In genomic region chr11:102347526-102348331, GRCh38 we compare ENCODE assay signal across 8 cellular contexts. TPM values are rescaled to one million over a fixed set of nuclear protein-coding genes. Genes with fewer than 3 reads are reported as not detected.
DNase-seq lines count a peak whose midpoint lies in the region; ATAC-seq and TF ChIP-seq lines count a peak whose summit lies in the region.

No MANE protein-coding gene starts in this region.

- no peaks in the 10 kb centered on the region for H3K9me3 ChIP-seq in muscle layer of duodenum (ENCODE audit: control insufficient read depth in 1 of 2, low read length in 2 of 2)

- H3K4me3 ChIP-seq in epithelial cell of proximal tubule (ENCODE audit: low read depth, low read length): peak overlapping the region; percentile 91
- H3K4me3 ChIP-seq in muscle layer of duodenum (ENCODE audit: low read depth in 1 of 2, low read length in 2 of 2): peak overlapping the region; percentile 69 to 96

- no peaks in the 10 kb centered on the region for H3K9me3 Mint-ChIP-seq in T-cell

- peaks cover 26 to 29% of the 10 kb centered on the region in 2 donors for H3K4me1 ChIP-seq in muscle layer of duodenum (ENCODE audit: control insufficient read depth in 1 of 2, insufficient read depth in 2 of 2, low read length in 2 of 2)

- peaks cover 9 to 18% of the 10 kb centered on the region in 2 donors for H3K36me3 ChIP-seq in muscle layer of duodenum (ENCODE audit: control insufficient read depth in 1 of 2, insufficient read depth in 2 of 2, low read length in 2 of 2)

- DNase-seq in DMS53 (lab: John Stamatoyannopoulos, UW) (peak; percentile 60), T-cell (peak in 8 of 34 experiments; percentile 2 to 41 (median 10)), epithelial cell of proximal tubule (ENCODE audit: low read depth) (no peak), NCI-H2171 treated with DMSO at 0.1 percent for 48 hours (lab: John Stamatoyannopoulos, UW) (no peak)

- ATAC-seq in GM19438 (IDR thresholded peaks at IDR 0.05; ENCODE audit: low read depth, unreplicated experiment): peak; percentile 10
- peak; percentile 11 for ATAC-seq in HG03521 (IDR thresholded peaks at IDR 0.05; ENCODE audit: unreplicated experiment)
- ATAC-seq in T-cell (replicated peaks in 1 of 4): peak in 2 of 4 experiments; percentile 3 to 6
- ATAC-seq in GM18861 (IDR thresholded peaks at IDR 0.05; ENCODE audit: unreplicated experiment): no peak

- H3K27me3 ChIP-seq in muscle layer of duodenum (ENCODE audit: low read depth, low read length): no peaks in the 10 kb centered on the region

- H3K27ac ChIP-seq in muscle layer of duodenum (ENCODE audit: low read length): peak overlapping the region; percentile 99

- POLR2A ChIA-PET in T-cell (lab: Charles Lee): interaction anchor here (1.1 to 4.3 kb wide), 4 partner anchors 10 to 21 kb away, joined by 5 to 50 read pairs (median 6); no protein-coding TSS in a partner anchor

- H3K27ac Mint-ChIP-seq in T-cell: peak overlapping the region; percentile 99

- CTCF ChIA-PET in T-cell (lab: Charles Lee): interaction anchor here (0.7 to 1.6 kb wide), 4 partner anchors 29 to 267 kb away, joined by 3 to 4 read pairs (median 3); no protein-coding TSS in a partner anchor

- no peaks in the 10 kb centered on the region for H3K27me3 Mint-ChIP-seq in T-cell

- peaks cover 39 to 50% (median 48%) of the 10 kb centered on the region in 3 donors for H3K4me1 Mint-ChIP-seq in T-cell

- TF ChIP-seq CTCF in epithelial cell of proximal tubule (conservative IDR thresholded peaks at IDR 0.05; ENCODE audit: low read depth, low read length): no peak

- peaks cover 18% of the 10 kb centered on the region for H3K36me3 Mint-ChIP-seq in T-cell

- H3K4me3 Mint-ChIP-seq in T-cell: peak overlapping the region; percentile 92 to 98 (median 98)

RNA-seq across cellular contexts. Expression of gene BIRC2, which starts 0.7 kb away (rescaled TPM):
- total RNA-seq in T-cell: 100 to 1,000 TPM in 1 of 5 donors, 10 to 100 TPM in 4; 53.3 to 100 (median 60.8) TPM
- 58.3 and 85.3 TPM in 2 replicates for total RNA-seq in epithelial cell of proximal tubule

RNA-seq across cellular contexts. Expression of gene BIRC3, which starts 30.4 kb away (rescaled TPM):
- total RNA-seq in T-cell (100 to 1,000 TPM in 2 of 5 donors, 10 to 100 TPM in 3; 82.6 to 114 (median 96.0) TPM), epithelial cell of proximal tubule (17.3 and 17.8 TPM in 2 replicates)
